In the genomic region with DNA sequence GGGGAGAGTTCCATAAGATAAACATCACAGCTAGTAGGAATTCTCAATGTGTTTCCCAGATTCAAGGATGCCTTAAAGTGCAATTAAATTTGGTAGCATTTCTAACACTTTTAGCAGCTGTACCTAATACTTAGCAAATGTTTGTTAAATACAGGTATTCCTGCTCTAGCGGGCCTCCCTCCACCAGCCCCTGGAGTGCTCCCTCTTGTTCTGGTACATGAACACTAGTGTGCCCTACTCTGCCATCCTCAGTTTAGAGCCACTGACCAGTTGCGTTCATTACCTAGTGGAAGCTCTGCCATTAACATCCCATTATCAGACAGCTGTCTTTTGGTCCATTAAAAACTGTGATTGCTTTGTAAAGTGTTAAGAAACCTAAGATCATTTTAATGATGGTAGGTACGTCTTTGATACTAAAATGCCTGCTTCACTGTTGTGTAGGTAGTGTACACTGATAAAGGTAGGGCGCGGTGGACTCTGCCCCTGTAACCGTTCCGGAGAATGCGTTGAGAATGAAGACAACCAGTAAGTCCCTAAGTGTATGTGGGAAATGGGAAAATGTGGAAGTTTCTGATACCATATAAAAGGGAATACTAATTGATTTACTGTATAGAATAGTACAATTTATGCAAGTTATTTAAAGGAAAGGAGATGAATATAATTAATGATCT, we compare ENCODE assay signal across 18 cellular contexts. TPM values are rescaled to one million over a fixed set of nuclear protein-coding genes. Genes with fewer than 3 reads are reported as not detected.
A peak's percentile ranks its signal among the peaks of the same experiment; 100 is the strongest.
DNase-seq lines count a peak whose midpoint lies in the region; ATAC-seq and TF ChIP-seq lines count a peak whose summit lies in the region.
"Had no signal": no experiment of that assay in that cellular context is flagged by ENCODE, and none has a peak within 500 bp of the region (broad histone marks: within the 10 kb centered on the region; RNA-seq: fewer than 3 reads in every experiment).

No MANE protein-coding gene starts in this region.

- peaks cover 53% of the 10 kb centered on the region for H3K4me1 Mint-ChIP-seq in CD14-positive monocyte
- H3K4me1 Mint-ChIP-seq in glutamatergic neuron (ENCODE audit: low read depth, unreplicated experiment), result peaks cover 8% of the 10 kb centered on the region
- peaks cover 9% of the 10 kb centered on the region for H3K4me1 Mint-ChIP-seq in progenitor cell of endocrine pancreas (ENCODE audit: low read depth)

- peaks cover 10 to 21% of the 10 kb centered on the region in 2 donors for H3K36me3 Mint-ChIP-seq in CD14-positive monocyte
- no peaks in the 10 kb centered on the region for H3K36me3 Mint-ChIP-seq in glutamatergic neuron (ENCODE audit: unreplicated experiment)
- H3K36me3 Mint-ChIP-seq in progenitor cell of endocrine pancreas (ENCODE audit: insufficient read depth), result peaks cover 11% of the 10 kb centered on the region

- H3K36me3 ChIP-seq in mucosa of descending colon (ENCODE audit: low read depth), result no peaks in the 10 kb centered on the region
- no peaks in the 10 kb centered on the region for H3K36me3 ChIP-seq in upper lobe of left lung
- H3K36me3 ChIP-seq in mesenchymal stem cell (ENCODE audit: control insufficient read depth in 1 of 2, insufficient read depth in 2 of 2, low read depth in 1 of 2, low read length in 2 of 2), result peaks cover 3 to 6% of the 10 kb centered on the region in 2 experiments

- H3K4me3 ChIP-seq in mucosa of descending colon, result no peak overlapping the region
- H3K4me3 ChIP-seq in upper lobe of left lung, result no peak overlapping the region
- H3K4me3 ChIP-seq in mesenchymal stem cell (ENCODE audit: insufficient read depth in 1 of 2, low read depth in 1 of 2, low read length in 2 of 2), result no peak overlapping the region
- H3K4me3 ChIP-seq: BLaER1 treated with 17β-estradiol and CSF1 and Interleukin-3, amounts not matched to agents 10 nM and 100 nM had no signal

- no peak overlapping the region for H4K8ac ChIP-seq in mesenchymal stem cell (ENCODE audit: low read length)

- no peaks in the 10 kb centered on the region for H3K9me3 Mint-ChIP-seq in CD14-positive monocyte
- H3K9me3 Mint-ChIP-seq in glutamatergic neuron (ENCODE audit: unreplicated experiment), result no peaks in the 10 kb centered on the region
- no peaks in the 10 kb centered on the region for H3K9me3 Mint-ChIP-seq in progenitor cell of endocrine pancreas (ENCODE audit: low read depth)
- H3K9me3 Mint-ChIP-seq: CD4-positive, alpha-beta memory T cell; H9 had no signal

- peaks cover 13% of the 10 kb centered on the region for H3K79me1 ChIP-seq in mesenchymal stem cell (replicated peaks; ENCODE audit: low read length, poor library complexity, severe bottlenecking)

- intact Hi-C loops in CD14-positive monocyte (cut with micrococcal nuclease) (no loop called here), mucosa of descending colon (cut with DNase I, micrococcal nuclease) (no loop called here)

- H3K27me3 ChIP-seq in foreskin keratinocyte (no peaks in the 10 kb centered on the region), upper lobe of left lung (no peaks in the 10 kb centered on the region), mesenchymal stem cell (ENCODE audit: control insufficient read depth in 1 of 2, insufficient read depth in 1 of 2, low read length in 2 of 2) (no peaks in the 10 kb centered on the region)
- H3K27me3 ChIP-seq: BLaER1 treated with 17β-estradiol and CSF1 and Interleukin-3, amounts not matched to agents 10 nM and 100 nM had no signal

- H2BK12ac ChIP-seq in mesenchymal stem cell (ENCODE audit: low read length in 2 of 2), result no peak overlapping the region

- 95% methylated on average over 8 of the region's 8 CpGs for WGBS in upper lobe of left lung, 2 donors
- WGBS in mesenchymal stem cell, result 97% methylated on average over 8 of the region's 8 CpGs

- no peak overlapping the region for H3K18ac ChIP-seq in mesenchymal stem cell (ENCODE audit: low read depth in 1 of 2, low read length in 2 of 2)

- no peak overlapping the region for H3K14ac ChIP-seq in mesenchymal stem cell (ENCODE audit: low read length in 2 of 2)

- TF ChIP-seq CTCF in CD14-positive monocyte (IDR thresholded peaks at IDR 0.05) (no peak), glutamatergic neuron (IDR thresholded peaks at IDR 0.05; ENCODE audit: partially characterized antibody, unreplicated experiment) (no peak), mucosa of descending colon (IDR thresholded peaks at IDR 0.05) (no peak), progenitor cell of endocrine pancreas (IDR thresholded peaks at IDR 0.05; ENCODE audit: unreplicated experiment) (no peak), foreskin keratinocyte (conservative IDR thresholded peaks at IDR 0.05) (no peak), upper lobe of left lung (IDR thresholded peaks at IDR 0.05) (no peak)

- H2AFZ ChIP-seq in mesenchymal stem cell (ENCODE audit: low read depth, low read length), result no peak overlapping the region

- no peak overlapping the region for H2BK5ac ChIP-seq in mesenchymal stem cell (ENCODE audit: low read depth, low read length, poor library complexity, severe bottlenecking)

- H3K4me1 ChIP-seq in mucosa of descending colon (ENCODE audit: low read depth), result peaks cover 21% of the 10 kb centered on the region
- H3K4me1 ChIP-seq in foreskin keratinocyte, result peaks cover 16% of the 10 kb centered on the region
- peaks cover 14 to 27% (median 21%) of the 10 kb centered on the region in 4 donors for H3K4me1 ChIP-seq in upper lobe of left lung
- H3K4me1 ChIP-seq in mesenchymal stem cell (ENCODE audit: control insufficient read depth, insufficient read depth, low read depth, low read length), result peaks cover 5% of the 10 kb centered on the region

- H3K4me3 Mint-ChIP-seq in CD14-positive monocyte (no peak overlapping the region), glutamatergic neuron (ENCODE audit: unreplicated experiment) (peak overlapping the region; percentile 10), progenitor cell of endocrine pancreas (ENCODE audit: low read depth) (no peak overlapping the region)
- H3K4me3 Mint-ChIP-seq: CD4-positive, alpha-beta memory T cell; H9 had no signal

- no peak for DNase-seq in CD14-positive monocyte (ENCODE audit: low spot score)
- DNase-seq in glutamatergic neuron, result no peak
- DNase-seq in mucosa of descending colon, result peak in 2 of 3 donors; percentile 63 to 74
- DNase-seq in progenitor cell of endocrine pancreas (ENCODE audit: low spot score, unreplicated experiment), result no peak
- DNase-seq in foreskin keratinocyte, result no peak
- no peak for DNase-seq in upper lobe of left lung
- DNase-seq in mesenchymal stem cell, result no peak
- DNase-seq: AML-193; CD4-positive, alpha-beta memory T cell; COR-L47; DMS153; DMS79 treated with DMSO at 0.1 percent for 48 hours; EL; GOT3; H9 had no signal

- H3K27ac ChIP-seq in foreskin keratinocyte (no peak overlapping the region), upper lobe of left lung (no peak overlapping the region), mesenchymal stem cell (ENCODE audit: low read length, poor library complexity, severe bottlenecking) (no peak overlapping the region)
- H3K27ac ChIP-seq: 22Rv1; BLaER1 treated with 17β-estradiol and CSF1 and Interleukin-3, amounts not matched to agents 10 nM and 100 nM had no signal

- ATAC-seq in mucosa of descending colon (peak; percentile 95), GM21619 (IDR thresholded peaks at IDR 0.05; ENCODE audit: unreplicated experiment) (no peak), foreskin keratinocyte (no peak), upper lobe of left lung (ENCODE audit: low FRiP score in 2 of 2) (no peak)

- H2AK5ac ChIP-seq in mesenchymal stem cell (ENCODE audit: low read length, severe bottlenecking), result no peak overlapping the region

- H3K9ac ChIP-seq in mesenchymal stem cell (ENCODE audit: low read length), result no peak overlapping the region
- H3K9ac ChIP-seq: BLaER1 treated with 17β-estradiol and CSF1 and Interleukin-3, amounts not matched to agents 10 nM and 100 nM had no signal

- no peak overlapping the region for H2BK15ac ChIP-seq in mesenchymal stem cell (ENCODE audit: low read depth, poor library complexity, severe bottlenecking)

- no peak for TF ChIP-seq POLR2A in upper lobe of left lung (IDR thresholded peaks at IDR 0.05)

- H4K91ac ChIP-seq in mesenchymal stem cell (ENCODE audit: low read length), result no peak overlapping the region

- no peak overlapping the region for H3K23ac ChIP-seq in mesenchymal stem cell (ENCODE audit: low read length in 2 of 2)

- H2BK120ac ChIP-seq in mesenchymal stem cell (ENCODE audit: low read depth, low read length), result no peak overlapping the region

- no peak for TF ChIP-seq EP300 in upper lobe of left lung (IDR thresholded peaks at IDR 0.05)

- H3K27me3 Mint-ChIP-seq in CD14-positive monocyte (ENCODE audit: low read depth in 3 of 3), result peaks cover 0 to 4% (median 0%) of the 10 kb centered on the region in 3 donors
- no peaks in the 10 kb centered on the region for H3K27me3 Mint-ChIP-seq in glutamatergic neuron (ENCODE audit: unreplicated experiment)
- no peaks in the 10 kb centered on the region for H3K27me3 Mint-ChIP-seq in progenitor cell of endocrine pancreas
- H3K27me3 Mint-ChIP-seq: CD4-positive, alpha-beta memory T cell had no signal

- no peak overlapping the region for H3K4ac ChIP-seq in mesenchymal stem cell (ENCODE audit: low read depth in 1 of 2, low read length in 2 of 2)

- H3K4me2 ChIP-seq in mesenchymal stem cell (ENCODE audit: low read length, poor library complexity, severe bottlenecking), result no peak overlapping the region

- H3K27ac Mint-ChIP-seq in CD14-positive monocyte (peak overlapping the region in 5 of 7 donors; percentile 50 to 78 (median 63)), glutamatergic neuron (ENCODE audit: unreplicated experiment) (no peak overlapping the region), progenitor cell of endocrine pancreas (peak overlapping the region; percentile 10)
- H3K27ac Mint-ChIP-seq: CD4-positive, alpha-beta memory T cell had no signal

- no peaks in the 10 kb centered on the region for H3K9me3 ChIP-seq in mucosa of descending colon
- H3K9me3 ChIP-seq in upper lobe of left lung, result no peaks in the 10 kb centered on the region
- H3K9me3 ChIP-seq in mesenchymal stem cell (ENCODE audit: control insufficient read depth, low read length), result no peaks in the 10 kb centered on the region

RNA-seq across cellular contexts. Expression of gene KIAA0232, which starts 21.7 kb away (rescaled TPM):
- polyA plus RNA-seq in CD14-positive monocyte, result 10 to 100 TPM; 20.6 to 27.3 TPM
- total RNA-seq in glutamatergic neuron (ENCODE audit: unreplicated experiment), result 64.4 TPM
- 10 to 100 TPM; 31.5 to 47.4 (median 46.6) TPM for total RNA-seq in mucosa of descending colon
- total RNA-seq in progenitor cell of endocrine pancreas, result 50.3 and 52.8 TPM in 2 replicates
- 10.1 and 10.5 TPM in 2 replicates for total RNA-seq in foreskin keratinocyte
- polyA plus RNA-seq in foreskin keratinocyte, result 2.1 and 2.2 TPM in 2 replicates
- 10 to 100 TPM; 22.6 to 45.0 (median 24.4) TPM for total RNA-seq in upper lobe of left lung
- 13.4 TPM for polyA plus RNA-seq in mesenchymal stem cell (2013, experiment 1 of 2)
- 13.7 TPM for polyA plus RNA-seq in mesenchymal stem cell (2013, experiment 2 of 2)

Comparison
In these comparisons a context has a peak if more than half of its experiments do, and no peak if none do; other contexts are left out.
1. DNase-seq: peak in mucosa of descending colon (2 of 3); none in CD14-positive monocyte (single experiment), glutamatergic neuron (single experiment), progenitor cell of endocrine pancreas (single experiment), foreskin keratinocyte (0 of 2), upper lobe of left lung (0 of 2) and mesenchymal stem cell (single experiment).